26 cellular contexts compared by ENCODE assay signal in genomic region chr15:68537097-68537496, GRCh38. TPM values are rescaled to one million over a fixed set of nuclear protein-coding genes. Genes with fewer than 3 reads are reported as not detected.
DNase-seq lines count a peak whose midpoint lies in the region; ATAC-seq, FAIRE-seq and TF ChIP-seq lines count a peak whose summit lies in the region.
"Had no signal": no experiment of that assay in that cellular context is flagged by ENCODE, and none has a peak within 500 bp of the region (broad histone marks: within the 10 kb centered on the region; RNA-seq: fewer than 3 reads in every experiment).

No MANE protein-coding gene starts in this region.

- H2AFZ ChIP-seq in fibroblast of lung (ENCODE audit: low read length): no peak overlapping the region

- no peak for ATAC-seq in HG03039 (IDR thresholded peaks at IDR 0.05; ENCODE audit: unreplicated experiment)
- ATAC-seq: activated CD8-positive, alpha-beta T cell treated with anti-CD3 and anti-CD28 coated beads for 36 hours; stimulated activated naive CD8-positive, alpha-beta T cell treated with anti-CD3 and anti-CD28 coated beads, Interleukin-15, Interleukin-2, amounts not matched to agents 100 U/mL and 50 U/mL, for 24 hours had no signal

- peaks cover 6% of the 10 kb centered on the region for H3K4me1 ChIP-seq in fibroblast of lung (ENCODE audit: control insufficient read depth, extremely low read depth, insufficient read depth, low read length)
- H3K4me1 ChIP-seq: BE2C, Peyer's patch had no signal

- no peak overlapping the region for H3K4me2 ChIP-seq in fibroblast of lung (ENCODE audit: extremely low read depth, insufficient read depth, low read length)

- DNase-seq in DMS53 (lab: John Stamatoyannopoulos, UW) (peak; percentile 4), DMS53 treated with DMSO at 0.1 percent for 48 hours (lab: John Stamatoyannopoulos, UW; ENCODE audit: unreplicated experiment) (no peak), SW480 (ENCODE audit: low spot score) (peak; percentile 16), fibroblast of lung (ENCODE audit: low read depth in 2 of 2) (peak in 1 of 2 donors; percentile 29), urothelium cell line (ENCODE audit: low spot score) (peak; percentile 15), NCI-H526 (lab: John Stamatoyannopoulos, UW) (no peak)
- no peak for DNase-seq in activated CD4-positive, alpha-beta T cell treated with anti-CD3 and anti-CD28 coated beads for 48 hours
- DNase-seq: activated B cell treated with CpG ODN at 0.5 μM for 24 hours; activated CD8-positive, alpha-beta T cell treated with anti-CD3 and anti-CD28 coated beads for 36 hours; activated naive CD4-positive, alpha-beta T cell treated with anti-CD3 and anti-CD28 coated beads for 36 hours; activated T-cell treated with anti-CD3 and anti-CD28 coated beads, Interleukin-2, amount 50 U/mL, for 1 hour; anterior cingulate cortex; BE2C; cerebellar nuclear complex; COR-L47; effector CD4-positive, alpha-beta T cell; esophagus squamous epithelium; KBM-7; NCI-H1694 treated with DMSO at 0.1 percent for 48 hours; NCI-H748 treated with DMSO at 0.1 percent for 48 hours; Peyer's patch; posterior cingulate gyrus; stimulated activated naive CD8-positive, alpha-beta T cell treated with anti-CD3 and anti-CD28 coated beads, Interleukin-15, Interleukin-2, amounts not matched to agents 100 U/mL and 50 U/mL, for 24 hours; trophoblast cell had no signal

- peak overlapping the region; percentile 64 for H3K27ac ChIP-seq in fibroblast of lung (ENCODE audit: insufficient read depth, low read length)
- H3K27ac ChIP-seq: 22Rv1, Peyer's patch had no signal

- H3K9ac ChIP-seq in fibroblast of lung (ENCODE audit: insufficient read depth, low read length): no peak overlapping the region

- no peaks in the 10 kb centered on the region for H3K27me3 ChIP-seq in fibroblast of lung (ENCODE audit: control insufficient read depth, insufficient read depth, low read length)
- H3K27me3 ChIP-seq: BE2C, Peyer's patch had no signal

- no peak for TF ChIP-seq CTCF in fibroblast of lung (conservative IDR thresholded peaks at IDR 0.05 in 1 of 2, IDR thresholded peaks at IDR 0.05 in 1 of 2; ENCODE audit: low read depth in 1 of 2, low read length in 2 of 2)

- H3K9me3 ChIP-seq in fibroblast of lung (ENCODE audit: control insufficient read depth, insufficient read depth, low read depth, low read length): no peaks in the 10 kb centered on the region
- H3K9me3 ChIP-seq: BE2C, Peyer's patch had no signal

- no peaks in the 10 kb centered on the region for H3K79me2 ChIP-seq in fibroblast of lung (ENCODE audit: control insufficient read depth, insufficient read depth, low read length)

- H4K20me1 ChIP-seq in fibroblast of lung (ENCODE audit: control insufficient read depth, extremely low read depth, insufficient read depth, low read length): no peaks in the 10 kb centered on the region

- no peak overlapping the region for H3K4me3 ChIP-seq in fibroblast of lung (replicated peaks in 1 of 4; ENCODE audit: control extremely low read depth in 1 of 4, insufficient read depth in 1 of 4, low read depth in 3 of 4, low read length in 4 of 4)
- H3K4me3 ChIP-seq: esophagus squamous epithelium, Peyer's patch had no signal

- FAIRE-seq in urothelium cell line (lab: Jason Lieb, UNC): no peak

- no peaks in the 10 kb centered on the region for H3K36me3 ChIP-seq in fibroblast of lung (ENCODE audit: control insufficient read depth, insufficient read depth, low read length)
- H3K36me3 ChIP-seq: BE2C, esophagus squamous epithelium, Peyer's patch had no signal

RNA-seq across cellular contexts. Expression of gene CORO2B, which starts 41.7 kb away (rescaled TPM):
- 15.7 and 25.3 TPM in 2 replicates for total RNA-seq in fibroblast of lung
- polyA plus RNA-seq in fibroblast of lung: 17.5 and 70.2 TPM in 2 replicates
- polyA plus RNA-seq in fibroblast of lung (2012): 22.1 and 70.4 TPM in 2 replicates
- polyA minus RNA-seq in fibroblast of lung (ENCODE audit: low replicate concordance): 58.7 and 208 TPM in 2 replicates
- total RNA-seq: activated CD8-positive, alpha-beta T cell treated with anti-CD3 and anti-CD28 coated beads for 36 hours; activated naive CD4-positive, alpha-beta T cell treated with anti-CD3 and anti-CD28 coated beads for 36 hours had no signal

Comparison
In these comparisons a context has a peak if more than half of its experiments do, and no peak if none do; other contexts are left out.
1. DNase-seq: peak in DMS53 (single experiment), SW480 (single experiment) and urothelium cell line (single experiment); none in DMS53 treated with DMSO at 0.1 percent for 48 hours (single experiment), NCI-H526 (0 of 2) and activated CD4-positive, alpha-beta T cell treated with anti-CD3 and anti-CD28 coated beads for 48 hours (single experiment).